In the genomic region with DNA sequence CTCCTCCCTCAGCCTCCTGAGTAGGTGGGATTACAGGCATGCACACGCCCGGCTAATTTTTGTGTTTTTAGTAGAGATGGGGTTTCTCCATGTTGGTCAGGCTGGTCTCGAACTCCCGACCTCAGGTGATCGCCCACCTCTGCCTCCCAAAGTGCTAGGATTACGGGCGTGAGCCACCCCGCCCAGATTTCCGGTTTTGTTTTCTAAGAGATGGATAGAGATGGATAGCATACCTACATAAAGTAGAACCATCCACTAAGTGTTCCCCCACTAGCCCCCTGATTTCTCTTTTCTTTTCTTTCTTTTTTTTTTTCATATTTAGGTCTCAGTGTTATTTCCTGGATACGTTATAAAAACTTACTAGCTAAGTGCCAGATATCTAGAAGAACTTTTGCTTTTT, we compare ENCODE assay signal across 8 cellular contexts. TPM values are rescaled to one million over a fixed set of nuclear protein-coding genes. Genes with fewer than 3 reads are reported as not detected.
DNase-seq lines count a peak whose midpoint lies in the region; ATAC-seq and TF ChIP-seq lines count a peak whose summit lies in the region.

No MANE protein-coding gene starts in this region.

- DNase-seq in activated CD4-positive, alpha-beta T cell treated with anti-CD3 and anti-CD28 coated beads, Interleukin-2, amount 10 ng/mL, durations not matched to agents 7 days and 5 days = no peak
- DNase-seq in activated CD4-positive, alpha-beta T cell treated with anti-CD3 and anti-CD28 coated beads for 4 hours = no peak
- no peak for DNase-seq in tibial artery
- no peak for DNase-seq in mesendoderm
- no peak for DNase-seq in cerebellum (ENCODE audit: low spot score)

- H2BK5ac ChIP-seq in mesendoderm (ENCODE audit: low read length) = no peak overlapping the region

- H3K9me3 Mint-ChIP-seq in activated CD4-positive, alpha-beta T cell treated with anti-CD3 and anti-CD28 coated beads, Interleukin-2, amount 10 ng/mL, durations not matched to agents 7 days and 5 days = no peaks in the 10 kb centered on the region
- no peaks in the 10 kb centered on the region for H3K9me3 Mint-ChIP-seq in activated naive CD8-positive, alpha-beta T cell (ENCODE audit: low read depth)

- no peaks in the 10 kb centered on the region for H3K27me3 Mint-ChIP-seq in activated CD4-positive, alpha-beta T cell treated with anti-CD3 and anti-CD28 coated beads, Interleukin-2, amount 10 ng/mL, durations not matched to agents 7 days and 5 days
- H3K27me3 Mint-ChIP-seq in activated naive CD8-positive, alpha-beta T cell = no peaks in the 10 kb centered on the region

- no peak overlapping the region for H3K4me2 ChIP-seq in mesendoderm (ENCODE audit: low read length)

- H3K4me1 ChIP-seq in liver (ENCODE audit: control insufficient read depth in 4 of 4, insufficient read depth in 4 of 4, low read length in 3 of 4) (peaks cover 2 to 11% (median 3%) of the 10 kb centered on the region in 4 donors), tibial artery (peaks cover 0 to 52% (median 36%) of the 10 kb centered on the region in 4 donors), mesendoderm (ENCODE audit: control insufficient read depth, low read depth, low read length) (peaks cover 2% of the 10 kb centered on the region)

- H3K4me1 Mint-ChIP-seq in activated CD4-positive, alpha-beta T cell treated with anti-CD3 and anti-CD28 coated beads, Interleukin-2, amount 10 ng/mL, durations not matched to agents 7 days and 5 days = peaks cover 47% of the 10 kb centered on the region
- H3K4me1 Mint-ChIP-seq in activated naive CD8-positive, alpha-beta T cell (ENCODE audit: low read depth) = peaks cover 56% of the 10 kb centered on the region

- WGBS in liver = 46% methylated on average over 10 of the region's 10 CpGs
- no CpG with 5 or more reads among the region's 10 CpGs for WGBS in mesendoderm (ENCODE audit: extremely low coverage, insufficient coverage, low lambda C conversion rate)

- TF ChIP-seq CTCF in liver (IDR thresholded peaks at IDR 0.05; ENCODE audit: low read depth, low read length, missing input control) = no peak
- TF ChIP-seq CTCF in tibial artery (IDR thresholded peaks at IDR 0.05) = no peak

- H3K27ac ChIP-seq in liver (ENCODE audit: low read depth in 1 of 2, low read length in 2 of 2) (peak overlapping the region; percentile 99 to 100), tibial artery (peak overlapping the region; percentile 99 to 100), mesendoderm (ENCODE audit: low read depth, low read length) (no peak overlapping the region)

- H3K4me3 Mint-ChIP-seq in activated CD4-positive, alpha-beta T cell treated with anti-CD3 and anti-CD28 coated beads, Interleukin-2, amount 10 ng/mL, durations not matched to agents 7 days and 5 days = peak overlapping the region; percentile 91
- peak overlapping the region; percentile 96 for H3K4me3 Mint-ChIP-seq in activated naive CD8-positive, alpha-beta T cell

- CTCF ChIA-PET in activated CD4-positive, alpha-beta T cell treated with anti-CD3 and anti-CD28 coated beads, Interleukin-2, amount 10 ng/mL, durations not matched to agents 7 days and 5 days (lab: Charles Lee) = interaction anchor here (0.9 to 1.9 kb wide), 3 partner anchors 11 to 37 kb away, joined by 4 to 6 read pairs (median 5); no protein-coding TSS in a partner anchor

- peak overlapping the region; percentile 100 for H3K27ac Mint-ChIP-seq in activated CD4-positive, alpha-beta T cell treated with anti-CD3 and anti-CD28 coated beads, Interleukin-2, amount 10 ng/mL, durations not matched to agents 7 days and 5 days
- H3K27ac Mint-ChIP-seq in activated naive CD8-positive, alpha-beta T cell = peak overlapping the region; percentile 99

- ATAC-seq in GM18502 (IDR thresholded peaks at IDR 0.05; ENCODE audit: poor library complexity, unreplicated experiment) = no peak

- no peak overlapping the region for H2BK120ac ChIP-seq in mesendoderm (ENCODE audit: low read depth, low read length)

- no peak overlapping the region for H3K23ac ChIP-seq in mesendoderm (ENCODE audit: low read length)

- peaks cover 58% of the 10 kb centered on the region for H3K79me2 ChIP-seq in mesendoderm (ENCODE audit: control insufficient read depth, insufficient read depth, low read length)

- H3K4me3 ChIP-seq in liver (ENCODE audit: low read depth in 1 of 3, low read length in 3 of 3) (peak overlapping the region; percentile 62 to 91 (median 90)), tibial artery (peak overlapping the region; percentile 84 to 89), mesendoderm (ENCODE audit: low read length) (no peak overlapping the region)

- H4K5ac ChIP-seq in mesendoderm (ENCODE audit: low read length) = no peak overlapping the region

- peaks cover 5% of the 10 kb centered on the region for H3K79me1 ChIP-seq in mesendoderm (ENCODE audit: low read length)

- H3K36me3 Mint-ChIP-seq in activated CD4-positive, alpha-beta T cell treated with anti-CD3 and anti-CD28 coated beads, Interleukin-2, amount 10 ng/mL, durations not matched to agents 7 days and 5 days (ENCODE audit: low read depth) = peaks cover 16% of the 10 kb centered on the region
- no peaks in the 10 kb centered on the region for H3K36me3 Mint-ChIP-seq in activated naive CD8-positive, alpha-beta T cell

- no peak for TF ChIP-seq RAD21 in liver (IDR thresholded peaks at IDR 0.05)

- POLR2A ChIA-PET in activated CD4-positive, alpha-beta T cell treated with anti-CD3 and anti-CD28 coated beads, Interleukin-2, amount 10 ng/mL, durations not matched to agents 7 days and 5 days (lab: Charles Lee) = no interaction called here

- intact Hi-C loops in tibial artery (cut with DNase I; ENCODE audit: low total_unique reads) = loop anchor here (2.0 kb wide), 1 partner anchor 37 kb away; no protein-coding TSS in a partner anchor

- no peak overlapping the region for H2AK5ac ChIP-seq in mesendoderm (ENCODE audit: low read length)

- no peaks in the 10 kb centered on the region for H3K9me3 ChIP-seq in liver (ENCODE audit: control insufficient read depth in 4 of 4, low read length in 3 of 4)
- no peaks in the 10 kb centered on the region for H3K9me3 ChIP-seq in tibial artery

- no peaks in the 10 kb centered on the region for H3K36me3 ChIP-seq in liver (ENCODE audit: control insufficient read depth in 4 of 4, insufficient read depth in 3 of 4, low read depth in 1 of 4, low read length in 3 of 4)
- H3K36me3 ChIP-seq in tibial artery = no peaks in the 10 kb centered on the region
- no peaks in the 10 kb centered on the region for H3K36me3 ChIP-seq in mesendoderm (ENCODE audit: control insufficient read depth, insufficient read depth, low read length)

- peak overlapping the region; percentile 92 to 95 for H3K9ac ChIP-seq in liver (ENCODE audit: low read depth in 1 of 2, low read length in 2 of 2)
- no peak overlapping the region for H3K9ac ChIP-seq in mesendoderm (ENCODE audit: low read length)

- no peak overlapping the region for H2BK15ac ChIP-seq in mesendoderm (replicated peaks; ENCODE audit: low read depth)

- H3K18ac ChIP-seq in mesendoderm (ENCODE audit: low read length) = no peak overlapping the region

- no peak overlapping the region for H4K8ac ChIP-seq in mesendoderm (ENCODE audit: low read depth, low read length)

- H3K27me3 ChIP-seq in liver (ENCODE audit: control insufficient read depth in 4 of 4, insufficient read depth in 4 of 4, low read length in 3 of 4) = no peaks in the 10 kb centered on the region
- H3K27me3 ChIP-seq in tibial artery = no peaks in the 10 kb centered on the region
- H3K27me3 ChIP-seq in mesendoderm (ENCODE audit: insufficient read depth, low read length, poor library complexity) = no peaks in the 10 kb centered on the region

- H3K56ac ChIP-seq in mesendoderm (ENCODE audit: low read length) = no peak overlapping the region

- H3K4ac ChIP-seq in mesendoderm (ENCODE audit: low read depth, low read length) = no peak overlapping the region

TF ChIP-seq in liver, 16 proteins besides CTCF, POLR2A, EP300 and RAD21:
- TF ChIP-seq, protein P1, sequence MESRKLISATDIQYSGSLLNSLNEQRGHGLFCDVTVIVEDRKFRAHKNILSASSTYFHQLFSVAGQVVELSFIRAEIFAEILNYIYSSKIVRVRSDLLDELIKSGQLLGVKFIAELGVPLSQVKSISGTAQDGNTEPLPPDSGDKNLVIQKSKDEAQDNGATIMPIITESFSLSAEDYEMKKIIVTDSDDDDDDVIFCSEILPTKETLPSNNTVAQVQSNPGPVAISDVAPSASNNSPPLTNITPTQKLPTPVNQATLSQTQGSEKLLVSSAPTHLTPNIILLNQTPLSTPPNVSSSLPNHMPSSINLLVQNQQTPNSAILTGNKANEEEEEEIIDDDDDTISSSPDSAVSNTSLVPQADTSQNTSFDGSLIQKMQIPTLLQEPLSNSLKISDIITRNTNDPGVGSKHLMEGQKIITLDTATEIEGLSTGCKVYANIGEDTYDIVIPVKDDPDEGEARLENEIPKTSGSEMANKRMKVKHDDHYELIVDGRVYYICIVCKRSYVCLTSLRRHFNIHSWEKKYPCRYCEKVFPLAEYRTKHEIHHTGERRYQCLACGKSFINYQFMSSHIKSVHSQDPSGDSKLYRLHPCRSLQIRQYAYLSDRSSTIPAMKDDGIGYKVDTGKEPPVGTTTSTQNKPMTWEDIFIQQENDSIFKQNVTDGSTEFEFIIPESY (IDR thresholded peaks at IDR 0.05) = no peak
- TF ChIP-seq, protein P2, sequence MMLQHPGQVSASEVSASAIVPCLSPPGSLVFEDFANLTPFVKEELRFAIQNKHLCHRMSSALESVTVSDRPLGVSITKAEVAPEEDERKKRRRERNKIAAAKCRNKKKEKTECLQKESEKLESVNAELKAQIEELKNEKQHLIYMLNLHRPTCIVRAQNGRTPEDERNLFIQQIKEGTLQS (IDR thresholded peaks at IDR 0.05) = no peak
- TF ChIP-seq GABPA (IDR thresholded peaks at IDR 0.05 in 1 of 2, conservative IDR thresholded peaks at IDR 0.05 in 1 of 2) = no peak

RNA-seq across cellular contexts. Expression of a gene that starts 2.0 kb away (rescaled TPM):
- total RNA-seq in activated CD4-positive, alpha-beta T cell treated with anti-CD3 and anti-CD28 coated beads, Interleukin-2, amount 10 ng/mL, durations not matched to agents 7 days and 5 days = 100 to 1,000 TPM; 107 to 111 TPM
- total RNA-seq in liver (10 to 100 TPM; 56.8 to 86.2 TPM), cerebellum (340 TPM)
- polyA plus RNA-seq in liver = 10 to 100 TPM; 26.6 to 34.8 TPM
- 54.3 TPM for polyA plus RNA-seq in mesendoderm (2013, experiment 1 of 2)
- polyA plus RNA-seq in mesendoderm (2013, experiment 2 of 2) = 53.7 TPM
